In genomic region chr5:71632168-71632567, GRCh38 we compare ENCODE assay signal across 16 cellular contexts.
"Had no signal": no experiment of that assay in that cellular context is flagged by ENCODE, and none has a peak within 500 bp of the region (broad histone marks: within the 10 kb centered on the region; RNA-seq: fewer than 3 reads in every experiment).

No MANE protein-coding gene starts in this region.

- H3K4me1 ChIP-seq: colonic mucosa, esophagus squamous epithelium, tibial artery, upper lobe of left lung, vagina had no signal

- H3K36me3 ChIP-seq: colonic mucosa had no signal

- H3K4me3 ChIP-seq: colonic mucosa, esophagus squamous epithelium, gastroesophageal sphincter, hepatocyte, right atrium auricular region, tibial artery, upper lobe of left lung, vagina had no signal

- H3K9me3 ChIP-seq: colonic mucosa, esophagus squamous epithelium, gastroesophageal sphincter, right atrium auricular region, tibial artery, upper lobe of left lung, vagina had no signal

- H3K27me3 ChIP-seq: colonic mucosa, esophagus squamous epithelium, gastroesophageal sphincter, hepatocyte, right atrium auricular region, tibial artery, upper lobe of left lung, vagina had no signal

- ATAC-seq: gastroesophageal sphincter; natural killer cell; stimulated activated naive CD8-positive, alpha-beta T cell treated with anti-CD3 and anti-CD28 coated beads, Interleukin-15, Interleukin-2, amounts not matched to agents 100 U/mL and 50 U/mL, for 24 hours had no signal

- H3K27ac ChIP-seq: colonic mucosa, esophagus squamous epithelium, gastroesophageal sphincter, hepatocyte, right atrium auricular region, tibial artery, upper lobe of left lung, vagina had no signal

- DNase-seq: colonic mucosa; dermis blood vessel endothelial cell; esophagus squamous epithelium; foreskin fibroblast; kidney; natural killer cell; posterior cingulate gyrus; small intestine; stimulated activated CD4-positive, alpha-beta T cell treated with anti-CD3 and anti-CD28 coated beads, Interleukin-12 subunit alpha, Interleukin-12 subunit beta, amount 100 ng/mL, for 4 hours; stimulated activated naive CD8-positive, alpha-beta T cell treated with anti-CD3 and anti-CD28 coated beads, Interleukin-15, Interleukin-2, amounts not matched to agents 100 U/mL and 50 U/mL, for 24 hours; tibial artery; upper lobe of left lung had no signal
